25 cellular contexts compared by ENCODE assay signal in genomic region chr3:34995771-34996430, GRCh38.
"Had no signal": no experiment of that assay in that cellular context is flagged by ENCODE, and none has a peak within 500 bp of the region (broad histone marks: within the 10 kb centered on the region; RNA-seq: fewer than 3 reads in every experiment).

No MANE protein-coding gene starts in this region.

- H3K27me3 ChIP-seq: heart left ventricle, neural progenitor cell, stomach, tibial artery, upper lobe of right lung had no signal

- ATAC-seq: activated CD4-positive, alpha-beta T cell treated with anti-CD3 and anti-CD28 coated beads for 36 hours; activated CD8-positive, alpha-beta memory T cell treated with anti-CD3 and anti-CD28 coated beads, Interleukin-2, amount 10 ng/mL, durations not matched to agents 7 days and 5 days; activated CD8-positive, alpha-beta T cell treated with anti-CD3 and anti-CD28 coated beads, Interleukin-2, amount 10 ng/mL, durations not matched to agents 7 days and 5 days; activated naive CD8-positive, alpha-beta T cell treated with anti-CD3 and anti-CD28 coated beads, Interleukin-2, amount 50 U/mL, for 24 hours; effector memory CD8-positive, alpha-beta T cell; heart left ventricle; natural killer cell; right cardiac atrium; stimulated activated naive B cell treated with anti-CD40 and anti-IgM and Interleukin-4, amounts not matched to agents 10 μg/mL and 1 μg/mL and 100 μg/mL, for 72 hours; upper lobe of right lung had no signal

- H3K27ac ChIP-seq: coronary artery, heart left ventricle, neural progenitor cell, stomach, tibial artery, upper lobe of right lung had no signal

- H3K9ac ChIP-seq: neural progenitor cell had no signal

- H3K9me3 ChIP-seq: heart left ventricle, stomach, tibial artery, upper lobe of right lung had no signal

- H3K9me3 Mint-ChIP-seq: activated naive CD4-positive, alpha-beta T cell treated with anti-CD3 and anti-CD28 coated beads, Interleukin-2, amount 50 U/mL, for 24 hours; activated T-helper 2 cell treated with anti-CD3 and anti-CD28 coated beads, Interferon-gamma antibody, Interleukin-2, Interleukin-4, amounts not matched to agents 10 μg/mL and 5 μg/mL and 100 μg/mL, durations not matched to agents 14 hours and 24 hours and 36 hours; T-helper 2 cell treated with Interferon-gamma antibody and Interleukin-4, amounts not matched to agents 5 μg/mL and 100 μg/mL, for 36 hours had no signal

- H3K27me3 Mint-ChIP-seq: activated CD8-positive, alpha-beta memory T cell treated with anti-CD3 and anti-CD28 coated beads, Interleukin-2, amount 10 ng/mL, durations not matched to agents 7 days and 5 days; activated naive CD4-positive, alpha-beta T cell treated with anti-CD3 and anti-CD28 coated beads, Interleukin-2, amount 50 U/mL, for 24 hours; activated naive CD8-positive, alpha-beta T cell treated with anti-CD3 and anti-CD28 coated beads, Interleukin-2, amount 50 U/mL, for 24 hours; effector memory CD8-positive, alpha-beta T cell; memory B cell; stimulated activated naive B cell treated with anti-CD40 and anti-IgM and Interleukin-4, amounts not matched to agents 10 μg/mL and 1 μg/mL and 100 μg/mL, for 72 hours had no signal

- H3K36me3 Mint-ChIP-seq: activated CD8-positive, alpha-beta memory T cell treated with anti-CD3 and anti-CD28 coated beads, Interleukin-2, amount 10 ng/mL, durations not matched to agents 7 days and 5 days; activated naive CD4-positive, alpha-beta T cell treated with anti-CD3 and anti-CD28 coated beads, Interleukin-2, amount 50 U/mL, for 24 hours; memory B cell; natural killer cell; neural progenitor cell; stimulated activated naive B cell treated with anti-CD40 and anti-IgM and Interleukin-4, amounts not matched to agents 10 μg/mL and 1 μg/mL and 100 μg/mL, for 72 hours had no signal

- H3K4me2 ChIP-seq: neural progenitor cell had no signal

- H2AFZ ChIP-seq: neural progenitor cell had no signal

- DNase-seq: activated CD4-positive, alpha-beta T cell treated with anti-CD3 and anti-CD28 coated beads for 36 hours; activated CD4-positive, CD25-positive, alpha-beta regulatory T cell; activated CD8-positive, alpha-beta memory T cell treated with anti-CD3 and anti-CD28 coated beads, Interleukin-2, amount 10 ng/mL, durations not matched to agents 7 days and 5 days; activated CD8-positive, alpha-beta T cell treated with anti-CD3 and anti-CD28 coated beads, Interleukin-2, amount 10 ng/mL, durations not matched to agents 7 days and 5 days; activated naive CD8-positive, alpha-beta T cell treated with anti-CD3 and anti-CD28 coated beads, Interleukin-2, amount 50 U/mL, for 24 hours; activated T-cell treated with anti-CD3 and anti-CD28 coated beads, Interleukin-2, amount 50 U/mL, for 48 hours; cerebellar nuclear complex; effector memory CD8-positive, alpha-beta T cell; foreskin fibroblast; heart left ventricle; hypothalamus; natural killer cell; right cardiac atrium; stimulated activated CD4-positive, alpha-beta T cell treated with anti-CD3 and anti-CD28 coated beads, Interleukin-15, amount 100 ng/mL, for 24 hours; stimulated activated CD4-positive, alpha-beta T cell treated with anti-CD3 and anti-CD28 coated beads, Interleukin-2, amount 100 ng/mL, for 24 hours; stimulated activated naive B cell treated with anti-CD40 and anti-IgM and Interleukin-4, amounts not matched to agents 10 μg/mL and 1 μg/mL and 100 μg/mL, for 72 hours; stomach; tibial artery; upper lobe of right lung had no signal

- H3K27ac Mint-ChIP-seq: activated CD4-positive, alpha-beta T cell treated with anti-CD3 and anti-CD28 coated beads for 36 hours; activated CD8-positive, alpha-beta memory T cell treated with anti-CD3 and anti-CD28 coated beads, Interleukin-2, amount 10 ng/mL, durations not matched to agents 7 days and 5 days; activated CD8-positive, alpha-beta T cell treated with anti-CD3 and anti-CD28 coated beads, Interleukin-2, amount 10 ng/mL, durations not matched to agents 7 days and 5 days; activated naive CD4-positive, alpha-beta T cell treated with anti-CD3 and anti-CD28 coated beads, Interleukin-2, amount 50 U/mL, for 24 hours; activated naive CD8-positive, alpha-beta T cell treated with anti-CD3 and anti-CD28 coated beads, Interleukin-2, amount 50 U/mL, for 24 hours; activated T-helper 2 cell treated with anti-CD3 and anti-CD28 coated beads, Interferon-gamma antibody, Interleukin-2, Interleukin-4, amounts not matched to agents 10 μg/mL and 5 μg/mL and 100 μg/mL, durations not matched to agents 14 hours and 24 hours and 36 hours; effector memory CD8-positive, alpha-beta T cell; memory B cell; natural killer cell; neural progenitor cell; stimulated activated naive B cell treated with anti-CD40 and anti-IgM and Interleukin-4, amounts not matched to agents 10 μg/mL and 1 μg/mL and 100 μg/mL, for 72 hours; T-helper 2 cell treated with Interferon-gamma antibody and Interleukin-4, amounts not matched to agents 5 μg/mL and 100 μg/mL, for 36 hours had no signal

- H3K36me3 ChIP-seq: heart left ventricle, neural progenitor cell, stomach, tibial artery, upper lobe of right lung had no signal

- H3K4me3 ChIP-seq: coronary artery, heart left ventricle, neural progenitor cell, stomach, tibial artery, upper lobe of right lung had no signal

- H3K4me3 Mint-ChIP-seq: activated CD4-positive, alpha-beta T cell treated with anti-CD3 and anti-CD28 coated beads for 36 hours; activated CD8-positive, alpha-beta memory T cell treated with anti-CD3 and anti-CD28 coated beads, Interleukin-2, amount 10 ng/mL, durations not matched to agents 7 days and 5 days; activated CD8-positive, alpha-beta T cell treated with anti-CD3 and anti-CD28 coated beads, Interleukin-2, amount 10 ng/mL, durations not matched to agents 7 days and 5 days; activated naive CD4-positive, alpha-beta T cell treated with anti-CD3 and anti-CD28 coated beads, Interleukin-2, amount 50 U/mL, for 24 hours; activated naive CD8-positive, alpha-beta T cell treated with anti-CD3 and anti-CD28 coated beads, Interleukin-2, amount 50 U/mL, for 24 hours; effector memory CD8-positive, alpha-beta T cell; memory B cell; natural killer cell; neural progenitor cell; stimulated activated naive B cell treated with anti-CD40 and anti-IgM and Interleukin-4, amounts not matched to agents 10 μg/mL and 1 μg/mL and 100 μg/mL, for 72 hours; T-helper 2 cell treated with Interferon-gamma antibody and Interleukin-4, amounts not matched to agents 5 μg/mL and 100 μg/mL, for 36 hours had no signal

- H3K4me1 Mint-ChIP-seq: activated CD4-positive, alpha-beta T cell treated with anti-CD3 and anti-CD28 coated beads for 36 hours; activated CD8-positive, alpha-beta memory T cell treated with anti-CD3 and anti-CD28 coated beads, Interleukin-2, amount 10 ng/mL, durations not matched to agents 7 days and 5 days; activated naive CD4-positive, alpha-beta T cell treated with anti-CD3 and anti-CD28 coated beads, Interleukin-2, amount 50 U/mL, for 24 hours; activated naive CD8-positive, alpha-beta T cell treated with anti-CD3 and anti-CD28 coated beads, Interleukin-2, amount 50 U/mL, for 24 hours; memory B cell; natural killer cell; neural progenitor cell; stimulated activated naive B cell treated with anti-CD40 and anti-IgM and Interleukin-4, amounts not matched to agents 10 μg/mL and 1 μg/mL and 100 μg/mL, for 72 hours had no signal

- H3K4me1 ChIP-seq: heart left ventricle, neural progenitor cell, stomach, tibial artery, upper lobe of right lung had no signal
